Comparison of ENCODE assay signal across 27 cellular contexts in genomic region chr10:69340695-69341094, GRCh38.
DNase-seq lines count a peak whose midpoint lies in the region; ATAC-seq and TF ChIP-seq lines count a peak whose summit lies in the region.
"Had no signal": no experiment of that assay in that cellular context is flagged by ENCODE, and none has a peak within 500 bp of the region (broad histone marks: within the 10 kb centered on the region; RNA-seq: fewer than 3 reads in every experiment).

No MANE protein-coding gene starts in this region.

- H3K4me1 ChIP-seq in BLaER1 (peaks cover 92% of the 10 kb centered on the region), NT2/D1 (ENCODE audit: insufficient read depth, insufficient read length) (peaks cover 17% of the 10 kb centered on the region)
- H3K4me1 ChIP-seq in naive thymus-derived CD4-positive, alpha-beta T cell (ENCODE audit: control insufficient read depth in 2 of 2, insufficient read depth in 2 of 2, low read length in 2 of 2) = peaks cover 29 to 51% of the 10 kb centered on the region in 2 donors

- CTCF ChIA-PET in naive thymus-derived CD4-positive, alpha-beta T cell (lab: Charles Lee) = no interaction called here

- H3K36me3 ChIP-seq in BLaER1 (0 out of 2 replicates have a peak, but pooled peaks cover 4% of the 10 kb centered on the region), NT2/D1 (ENCODE audit: insufficient read depth, insufficient read length, low read length) (peaks cover 41% of the 10 kb centered on the region)
- H3K36me3 ChIP-seq in naive thymus-derived CD4-positive, alpha-beta T cell (ENCODE audit: control insufficient read depth in 2 of 3, insufficient read depth in 3 of 3, low read length in 3 of 3) = peaks cover 0 to 6% (median 0%) of the 10 kb centered on the region in 3 experiments
- H3K36me3 ChIP-seq: uterus had no signal

- H3K27ac Mint-ChIP-seq in endothelial cell (ENCODE audit: unreplicated experiment) = peak overlapping the region; percentile 48
- H3K27ac Mint-ChIP-seq in naive thymus-derived CD4-positive, alpha-beta T cell = peak overlapping the region in 6 of 9 donors; percentile 31 to 77 (median 50)
- H3K27ac Mint-ChIP-seq: activated naive CD8-positive, alpha-beta T cell treated with anti-CD3 and anti-CD28 coated beads, Interleukin-2, amount 10 ng/mL, durations not matched to agents 7 days and 5 days; activated T-helper 2 cell treated with anti-CD3 and anti-CD28 coated beads, Interferon-gamma antibody, Interleukin-2, Interleukin-4, amounts not matched to agents 10 μg/mL and 5 μg/mL and 100 μg/mL, durations not matched to agents 14 hours and 24 hours and 36 hours had no signal

- H3K27me3 ChIP-seq in BLaER1 (no peaks in the 10 kb centered on the region), NT2/D1 (ENCODE audit: insufficient read depth, insufficient read length) (no peaks in the 10 kb centered on the region)
- no peaks in the 10 kb centered on the region for H3K27me3 ChIP-seq in naive thymus-derived CD4-positive, alpha-beta T cell (ENCODE audit: control insufficient read depth in 2 of 2, insufficient read depth in 2 of 2, low read length in 2 of 2)
- H3K27me3 ChIP-seq: body of pancreas, uterus had no signal

- no peak for TF ChIP-seq CTCF in endothelial cell (IDR thresholded peaks at IDR 0.05; ENCODE audit: unreplicated experiment)

- H3K9me3 ChIP-seq in BLaER1 = no peaks in the 10 kb centered on the region
- no peaks in the 10 kb centered on the region for H3K9me3 ChIP-seq in NT2/D1 (ENCODE audit: insufficient read depth, low read length)
- no peaks in the 10 kb centered on the region for H3K9me3 ChIP-seq in naive thymus-derived CD4-positive, alpha-beta T cell (ENCODE audit: control insufficient read depth in 2 of 3, low read length in 3 of 3)
- H3K9me3 ChIP-seq: body of pancreas, uterus had no signal

- intact Hi-C loops in naive thymus-derived CD4-positive, alpha-beta T cell (cut with micrococcal nuclease) = no loop called here

- POLR2A ChIA-PET in naive thymus-derived CD4-positive, alpha-beta T cell (lab: Charles Lee) = interaction anchor here (1.1 to 1.9 kb wide), 3 partner anchors 12 to 21 kb away, joined by 3 to 5 read pairs (median 4); no protein-coding TSS in a partner anchor

- 0 out of 2 replicates have a peak overlapping the region, but pooled peaks have one; percentile 7 for H3K27ac ChIP-seq in BLaER1
- H3K27ac ChIP-seq in naive thymus-derived CD4-positive, alpha-beta T cell (ENCODE audit: low read depth, low read length) = no peak overlapping the region
- H3K27ac ChIP-seq: body of pancreas, uterus had no signal

- no peak for ATAC-seq in naive thymus-derived CD4-positive, alpha-beta T cell
- ATAC-seq in stimulated activated naive CD8-positive, alpha-beta T cell treated with anti-CD3 and anti-CD28 coated beads, Interleukin-15, Interleukin-2, amounts not matched to agents 100 U/mL and 50 U/mL, for 24 hours = no peak
- no peak for ATAC-seq in HG03354 (IDR thresholded peaks at IDR 0.05; ENCODE audit: poor library complexity, severe bottlenecking, unreplicated experiment)
- ATAC-seq: body of pancreas; effector memory CD8-positive, alpha-beta T cell; HCT116 had no signal

- DNase-seq in NT2/D1 (ENCODE audit: low read depth, low spot score) (no peak), endothelial cell (ENCODE audit: low spot score) (no peak), hepatic stellate cell (ENCODE audit: low spot score) (no peak), A172 (ENCODE audit: low spot score) (no peak)
- no peak for DNase-seq in naive thymus-derived CD4-positive, alpha-beta T cell
- no peak for DNase-seq in stimulated activated naive CD8-positive, alpha-beta T cell treated with anti-CD3 and anti-CD28 coated beads, Interleukin-15, Interleukin-2, amounts not matched to agents 100 U/mL and 50 U/mL, for 24 hours
- DNase-seq: activated CD4-positive, alpha-beta T cell treated with anti-CD3 and anti-CD28 coated beads, Interleukin-2, amount 50 U/mL, for 4 hours; activated CD8-positive, alpha-beta memory T cell treated with anti-CD3 and anti-CD28 coated beads, Interleukin-2, amount 50 U/mL, for 4 hours; activated naive CD8-positive, alpha-beta T cell treated with anti-CD3 and anti-CD28 coated beads, Interleukin-2, amount 10 ng/mL, durations not matched to agents 7 days and 5 days; body of pancreas; effector memory CD8-positive, alpha-beta T cell; NCI-H1092; NCI-H2029; NCI-H748 treated with DMSO at 0.1 percent for 48 hours; retina; Right ventricle myocardium superior; small intestine; substantia nigra; SW 1271; T1000; uterus had no signal

- H3K9ac ChIP-seq in BLaER1 (no peak overlapping the region), NT2/D1 (ENCODE audit: insufficient read length, low read depth) (peak overlapping the region; percentile 54)

- H3K9me3 Mint-ChIP-seq in endothelial cell (ENCODE audit: unreplicated experiment) = no peaks in the 10 kb centered on the region
- peaks cover 0 to 8% (median 0%) of the 10 kb centered on the region in 11 donors for H3K9me3 Mint-ChIP-seq in naive thymus-derived CD4-positive, alpha-beta T cell
- H3K9me3 Mint-ChIP-seq: activated naive CD8-positive, alpha-beta T cell treated with anti-CD3 and anti-CD28 coated beads, Interleukin-2, amount 10 ng/mL, durations not matched to agents 7 days and 5 days; activated T-helper 2 cell treated with anti-CD3 and anti-CD28 coated beads, Interferon-gamma antibody, Interleukin-2, Interleukin-4, amounts not matched to agents 10 μg/mL and 5 μg/mL and 100 μg/mL, durations not matched to agents 14 hours and 24 hours and 36 hours; CD14-positive monocyte; effector memory CD8-positive, alpha-beta T cell had no signal

- H3K4me3 ChIP-seq in BLaER1 (no peak overlapping the region), NT2/D1 (ENCODE audit: insufficient read length, low read depth) (no peak overlapping the region)
- no peak overlapping the region for H3K4me3 ChIP-seq in naive thymus-derived CD4-positive, alpha-beta T cell (ENCODE audit: low read length)
- H3K4me3 ChIP-seq: body of pancreas, lung, uterus had no signal

- peaks cover 19% of the 10 kb centered on the region for H3K36me3 Mint-ChIP-seq in endothelial cell (ENCODE audit: low read depth, unreplicated experiment)
- peaks cover 9 to 30% (median 13%) of the 10 kb centered on the region in 5 donors for H3K36me3 Mint-ChIP-seq in naive thymus-derived CD4-positive, alpha-beta T cell

- peaks cover 42% of the 10 kb centered on the region for H4K20me1 ChIP-seq in BLaER1

- peaks cover 72% of the 10 kb centered on the region for H3K4me1 Mint-ChIP-seq in endothelial cell (ENCODE audit: unreplicated experiment)
- H3K4me1 Mint-ChIP-seq in naive thymus-derived CD4-positive, alpha-beta T cell = peaks cover 66 to 94% (median 79%) of the 10 kb centered on the region in 7 donors

- peaks cover 6% of the 10 kb centered on the region for H3K27me3 Mint-ChIP-seq in endothelial cell (ENCODE audit: unreplicated experiment)
- H3K27me3 Mint-ChIP-seq in naive thymus-derived CD4-positive, alpha-beta T cell = no peaks in the 10 kb centered on the region
- H3K27me3 Mint-ChIP-seq: activated naive CD8-positive, alpha-beta T cell treated with anti-CD3 and anti-CD28 coated beads, Interleukin-2, amount 10 ng/mL, durations not matched to agents 7 days and 5 days; effector memory CD8-positive, alpha-beta T cell had no signal

- H3K4me3 Mint-ChIP-seq in endothelial cell (ENCODE audit: unreplicated experiment) = no peak overlapping the region
- no peak overlapping the region for H3K4me3 Mint-ChIP-seq in naive thymus-derived CD4-positive, alpha-beta T cell
- H3K4me3 Mint-ChIP-seq: activated naive CD8-positive, alpha-beta T cell treated with anti-CD3 and anti-CD28 coated beads, Interleukin-2, amount 10 ng/mL, durations not matched to agents 7 days and 5 days; CD14-positive monocyte; effector memory CD8-positive, alpha-beta T cell had no signal

- peak overlapping the region; percentile 37; the same call in 1 of the 2 replicates for H3K4me2 ChIP-seq in BLaER1
